ENCODE assay signal across 36 cellular contexts in the genomic region with DNA sequence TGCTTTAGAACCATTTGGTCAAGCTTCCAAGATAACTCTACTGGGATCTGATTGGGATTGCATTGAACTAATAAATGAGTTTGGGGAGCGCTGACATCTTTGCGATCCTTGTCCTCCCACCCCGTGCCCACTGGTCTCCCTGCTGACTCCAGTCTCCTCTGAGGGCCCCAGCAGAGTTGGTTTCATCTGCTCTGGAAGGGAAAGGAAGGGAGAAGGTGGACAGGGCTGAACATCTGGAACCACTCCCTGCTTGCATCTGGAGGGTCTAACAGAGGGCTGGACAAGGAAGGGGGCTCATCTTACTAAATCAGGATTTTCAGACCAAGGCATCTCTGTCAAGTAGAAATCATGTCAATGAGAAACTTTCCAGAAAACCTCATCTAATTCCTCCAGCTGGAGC. TPM values are rescaled to one million over a fixed set of nuclear protein-coding genes. Genes with fewer than 3 reads are reported as not detected.
"Had no signal": no experiment of that assay in that cellular context is flagged by ENCODE, and none has a peak within 500 bp of the region (broad histone marks: within the 10 kb centered on the region; RNA-seq: fewer than 3 reads in every experiment).

No MANE protein-coding gene starts in this region.

- H3K27ac ChIP-seq: KMS-11 had no signal

- H3K36me3 ChIP-seq: MG63 had no signal

- H3K4me3 ChIP-seq: MG63 had no signal

- H3K27me3 ChIP-seq: MG63 had no signal

- H3K9me3 ChIP-seq: MG63 had no signal

- DNase-seq: Karpas-422, Kasumi-1, KG1, MG63, MM.1S, MV-4-11, NCI-H1048, NCI-H1092, NCI-H1092 treated with DMSO at 0.1 percent for 48 hours, NCI-H1105, NCI-H1105 treated with DMSO at 0.1 percent for 48 hours, NCI-H1417, NCI-H1417 treated with DMSO at 0.1 percent for 48 hours, NCI-H1436, NCI-H1436 treated with DMSO at 0.1 percent for 48 hours, NCI-H146, NCI-H1694, NCI-H1694 treated with DMSO at 0.1 percent for 48 hours, NCI-H187, NCI-H187 treated with DMSO at 0.1 percent for 48 hours, NCI-H1930, NCI-H2029, NCI-H2029 treated with DMSO at 0.1 percent for 48 hours, NCI-H2081, NCI-H2081 treated with DMSO at 0.1 percent for 48 hours, NCI-H2107, NCI-H2171, NCI-H2227 treated with DMSO at 0.1 percent for 48 hours, NCI-H226, NCI-H345, NCI-H446, NCI-H446 treated with DMSO at 0.1 percent for 48 hours, NCI-H510A, NCI-H510A treated with DMSO at 0.1 percent for 48 hours had no signal

RNA-seq across cellular contexts. Expression of a gene that starts 12.8 kb away (rescaled TPM):
- total RNA-seq: MCF 10A had no signal
